Comparison of ENCODE assay signal across 27 cellular contexts in genomic region chr13:51865838-51866237, GRCh38. TPM values are rescaled to one million over a fixed set of nuclear protein-coding genes. Genes with fewer than 3 reads are reported as not detected.
"Had no signal": no experiment of that assay in that cellular context is flagged by ENCODE, and none has a peak within 500 bp of the region (broad histone marks: within the 10 kb centered on the region; RNA-seq: fewer than 3 reads in every experiment).

No MANE protein-coding gene starts in this region.

- H3K4me1 ChIP-seq: body of pancreas, left ventricle myocardium inferior, prostate gland, stomach had no signal

- H3K4me1 Mint-ChIP-seq: immature natural killer cell, naive B cell had no signal

- H3K36me3 ChIP-seq: left ventricle myocardium inferior, prostate gland, stomach had no signal

- H3K4me3 ChIP-seq: body of pancreas, left ventricle myocardium inferior, mucosa of descending colon, prostate gland, skin epidermis, stomach had no signal

- ATAC-seq: activated T-cell treated with anti-CD3 and anti-CD28 coated beads, Interleukin-2, amount 50 U/mL, for 4 hours; body of pancreas; mucosa of descending colon; right cardiac atrium; stimulated activated effector memory CD8-positive, alpha-beta T cell treated with anti-CD3 and anti-CD28 coated beads, Interleukin-12 subunit alpha, Interleukin-12 subunit beta, amount 100 ng/mL, for 72 hours had no signal

- H3K9me3 Mint-ChIP-seq: activated naive CD4-positive, alpha-beta T cell treated with anti-CD3 and anti-CD28 coated beads for 36 hours; activated T-cell treated with anti-CD3 and anti-CD28 coated beads, Interleukin-2, amount 50 U/mL, for 4 hours; immature natural killer cell; naive B cell; stimulated activated effector memory CD8-positive, alpha-beta T cell treated with anti-CD3 and anti-CD28 coated beads, Interleukin-12 subunit alpha, Interleukin-12 subunit beta, amount 100 ng/mL, for 72 hours; T-helper 2 cell treated with Interferon-gamma antibody and Interleukin-4, amounts not matched to agents 5 μg/mL and 100 μg/mL, for 36 hours had no signal

- H3K9me3 ChIP-seq: body of pancreas, left ventricle myocardium inferior, mucosa of descending colon, prostate gland, stomach had no signal

- H3K36me3 Mint-ChIP-seq: immature natural killer cell; naive B cell; stimulated activated effector memory CD8-positive, alpha-beta T cell treated with anti-CD3 and anti-CD28 coated beads, Interleukin-12 subunit alpha, Interleukin-12 subunit beta, amount 100 ng/mL, for 72 hours had no signal

- H3K27ac Mint-ChIP-seq: activated naive CD4-positive, alpha-beta T cell treated with anti-CD3 and anti-CD28 coated beads for 36 hours; immature natural killer cell; naive B cell; stimulated activated effector memory CD8-positive, alpha-beta T cell treated with anti-CD3 and anti-CD28 coated beads, Interleukin-12 subunit alpha, Interleukin-12 subunit beta, amount 100 ng/mL, for 72 hours; T-helper 2 cell treated with Interferon-gamma antibody and Interleukin-4, amounts not matched to agents 5 μg/mL and 100 μg/mL, for 36 hours had no signal

- H3K27ac ChIP-seq: body of pancreas, epithelial cell of prostate, left ventricle myocardium inferior, prostate gland, skin epidermis, stomach had no signal

- H3K27me3 ChIP-seq: body of pancreas, stomach had no signal

- H3K4me3 Mint-ChIP-seq: activated naive CD4-positive, alpha-beta T cell treated with anti-CD3 and anti-CD28 coated beads for 36 hours; activated T-cell treated with anti-CD3 and anti-CD28 coated beads, Interleukin-2, amount 50 U/mL, for 4 hours; immature natural killer cell; stimulated activated effector memory CD8-positive, alpha-beta T cell treated with anti-CD3 and anti-CD28 coated beads, Interleukin-12 subunit alpha, Interleukin-12 subunit beta, amount 100 ng/mL, for 72 hours; T-helper 2 cell treated with Interferon-gamma antibody and Interleukin-4, amounts not matched to agents 5 μg/mL and 100 μg/mL, for 36 hours had no signal

- DNase-seq: activated CD4-positive, alpha-beta T cell treated with anti-CD3 and anti-CD28 coated beads for 48 hours; activated CD4-positive, CD25-positive, alpha-beta regulatory T cell; activated CD8-positive, alpha-beta memory T cell treated with anti-CD3 and anti-CD28 coated beads, Interleukin-2, amount 50 U/mL, for 4 hours; activated naive CD4-positive, alpha-beta T cell treated with anti-CD3 and anti-CD28 coated beads for 36 hours; activated T-cell treated with anti-CD3 and anti-CD28 coated beads, Interleukin-2, amount 50 U/mL, for 4 hours; body of pancreas; caudate nucleus; foreskin fibroblast; hypothalamus; immature natural killer cell; kidney glomerular epithelial cell; left ventricle myocardium inferior; mammary epithelial cell; mucosa of descending colon; naive B cell; right cardiac atrium; stimulated activated CD4-positive, alpha-beta T cell treated with anti-CD3 and anti-CD28 coated beads, Interleukin-4, amount 100 ng/mL, for 1 hour; stomach; trophoblast cell had no signal

RNA-seq across cellular contexts. Expression of gene CCDC70, which starts 4.1 kb away (rescaled TPM):
- total RNA-seq: activated naive CD4-positive, alpha-beta T cell treated with anti-CD3 and anti-CD28 coated beads for 36 hours; activated T-cell treated with anti-CD3 and anti-CD28 coated beads, Interleukin-2, amount 50 U/mL, for 4 hours; body of pancreas; dermis microvascular lymphatic vessel endothelial cell; left ventricle myocardium inferior; mammary epithelial cell; mucosa of descending colon; osteocyte; right cardiac atrium; stomach; temporal lobe had no signal
- polyA plus RNA-seq: immature natural killer cell, mammary epithelial cell, stomach had no signal

RNA-seq across cellular contexts. Expression of gene TMEM272, which starts 20.9 kb away (rescaled TPM):
- total RNA-seq: body of pancreas, dermis microvascular lymphatic vessel endothelial cell, mammary epithelial cell, osteocyte had no signal
- polyA plus RNA-seq: immature natural killer cell, mammary epithelial cell had no signal
